Comparison of ENCODE assay signal across 8 cellular contexts in the genomic region with DNA sequence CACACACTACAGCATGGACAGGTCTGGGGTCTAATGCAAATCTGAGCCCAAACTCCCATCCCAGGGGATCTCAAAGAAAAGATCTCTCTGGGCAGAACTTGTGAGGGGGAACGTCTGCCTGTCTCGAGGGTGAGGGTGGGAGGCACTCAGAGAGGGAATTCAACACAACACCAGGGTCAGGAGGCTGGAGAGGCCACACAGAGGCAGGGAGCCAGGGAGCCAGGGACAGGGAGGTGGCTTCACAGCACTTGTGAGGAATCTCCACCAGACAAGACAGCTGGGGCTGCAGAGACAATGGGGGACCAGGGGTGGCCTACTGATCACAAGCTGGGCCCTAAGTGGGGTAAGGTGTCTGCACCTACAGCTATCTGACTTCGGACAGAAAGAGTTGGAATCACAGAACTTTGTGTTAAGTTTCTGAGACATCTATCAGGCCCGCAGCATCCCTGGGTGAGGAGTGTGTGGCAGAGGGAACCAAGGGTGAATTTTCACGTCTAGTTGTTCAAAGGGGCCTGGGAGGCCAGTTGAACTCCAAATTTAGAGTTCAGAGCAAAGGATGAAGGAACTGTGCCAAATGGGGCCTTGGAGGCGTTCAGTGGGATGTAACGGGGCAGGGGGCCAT. TPM values are rescaled to one million over a fixed set of nuclear protein-coding genes. Genes with fewer than 3 reads are reported as not detected.
DNase-seq lines count a peak whose midpoint lies in the region; ATAC-seq, FAIRE-seq and TF ChIP-seq lines count a peak whose summit lies in the region.

No MANE protein-coding gene starts in this region.

- H3K27me3 ChIP-seq in foreskin keratinocyte (no peaks in the 10 kb centered on the region), gastrocnemius medialis (no peaks in the 10 kb centered on the region)

- H3K4me3 ChIP-seq in gastrocnemius medialis = peak overlapping the region; percentile 77 to 98 (median 90)

- H3K9me3 ChIP-seq in T-helper 17 cell (ENCODE audit: control insufficient read depth, low read length, poor library complexity, severe bottlenecking) = no peaks in the 10 kb centered on the region
- no peaks in the 10 kb centered on the region for H3K9me3 ChIP-seq in gastrocnemius medialis

- peak overlapping the region; percentile 91 for H3K27ac Mint-ChIP-seq in T-helper 17 cell

- peaks cover 22% of the 10 kb centered on the region for H3K4me1 Mint-ChIP-seq in T-helper 17 cell

- no peaks in the 10 kb centered on the region for H3K4me1 ChIP-seq in foreskin keratinocyte
- H3K4me1 ChIP-seq in gastrocnemius medialis = peaks cover 17 to 18% of the 10 kb centered on the region in 2 donors

- intact Hi-C loops in gastrocnemius medialis (cut with DNase I; ENCODE audit: low total_unique reads) = loop anchor here (1.0 to 2.0 kb wide), 2 partner anchors 12 to 15 kb away; no protein-coding TSS in a partner anchor

- peaks cover under 1% of the 10 kb centered on the region for H3K36me3 Mint-ChIP-seq in T-helper 17 cell (ENCODE audit: low read depth)

- no peak for TF ChIP-seq POLR2A in gastrocnemius medialis (IDR thresholded peaks at IDR 0.05)

- H3K27ac ChIP-seq in foreskin keratinocyte (peak overlapping the region; percentile 34), gastrocnemius medialis (peak overlapping the region; percentile 77 to 90 (median 87))

- FAIRE-seq in GM19239 (lab: Jason Lieb, UNC) = peak; percentile 44

- H3K36me3 ChIP-seq in gastrocnemius medialis = peaks cover 0 to 16% of the 10 kb centered on the region in 2 donors

- DNase-seq in GM19239 (ENCODE audit: insufficient read length, low spot score) (no peak), T-helper 17 cell (no peak), foreskin keratinocyte (no peak), gastrocnemius medialis (no peak), UCSD-AML1 (lab: John Stamatoyannopoulos, UW; ENCODE audit: unreplicated experiment) (no peak), DMS79 (lab: John Stamatoyannopoulos, UW) (no peak), T-helper 9 cell (no peak)

- in situ Hi-C loops in gastrocnemius medialis (cut with MboI; ENCODE audit: low sequenced_read_pairs in 4 of 4) = loop anchor here in 2 of 4 donors (10.0 to 25.0 kb wide), 2 partner anchors 57 to 169 kb away; a partner anchor contains a TSS

- ATAC-seq in T-helper 17 cell (no peak), foreskin keratinocyte (no peak), gastrocnemius medialis (no peak), HG03196 (IDR thresholded peaks at IDR 0.05; ENCODE audit: unreplicated experiment) (no peak)

- no peak for TF ChIP-seq CTCF in foreskin keratinocyte (conservative IDR thresholded peaks at IDR 0.05)
- no peak for TF ChIP-seq CTCF in gastrocnemius medialis (IDR thresholded peaks at IDR 0.05 in 4 of 5, conservative IDR thresholded peaks at IDR 0.05 in 1 of 5)

- peak overlapping the region; percentile 97 for H3K4me3 Mint-ChIP-seq in T-helper 17 cell

- no peaks in the 10 kb centered on the region for H3K27me3 Mint-ChIP-seq in T-helper 17 cell

RNA-seq across cellular contexts. Expression of a gene that starts 12.7 kb away (rescaled TPM):
- 100 to 1,000 TPM; 116 to 123 TPM for total RNA-seq in T-helper 17 cell
- total RNA-seq in foreskin keratinocyte = 42.7 and 43.1 TPM in 2 replicates
- polyA plus RNA-seq in foreskin keratinocyte = 32.4 and 35.7 TPM in 2 replicates
- 100 to 1,000 TPM in 1 of 4 donors, 10 to 100 TPM in 3; 69.3 to 142 (median 85.6) TPM for total RNA-seq in gastrocnemius medialis

RNA-seq across cellular contexts. Expression of a gene that starts 18.2 kb away (rescaled TPM):
- total RNA-seq in T-helper 17 cell (10 to 100 TPM; 17.1 to 19.2 TPM), foreskin keratinocyte (16.7 TPM in 2 replicates), gastrocnemius medialis (10 to 100 TPM; 28.0 to 40.6 (median 32.5) TPM)
- 21.9 and 22.2 TPM in 2 replicates for polyA plus RNA-seq in foreskin keratinocyte

RNA-seq across cellular contexts. Expression of a gene that starts 32.8 kb away (rescaled TPM):
- 100 to 1,000 TPM; 103 to 121 TPM for total RNA-seq in T-helper 17 cell
- total RNA-seq in foreskin keratinocyte = not detected in 2 replicates
- polyA plus RNA-seq in foreskin keratinocyte = not detected in 2 replicates
- 1 to 10 TPM in 1 of 4 donors, under 1 TPM in 2, not detected in 1; 0.36 to 1.6 (median 0.38) TPM for total RNA-seq in gastrocnemius medialis

RNA-seq across cellular contexts. Expression of a gene that starts 47.8 kb away (rescaled TPM):
- total RNA-seq in T-helper 17 cell (not detected), foreskin keratinocyte (not detected in 2 replicates), gastrocnemius medialis (not detected)
- not detected in 2 replicates for polyA plus RNA-seq in foreskin keratinocyte

RNA-seq across cellular contexts. Expression of a gene that starts 51.9 kb away (rescaled TPM):
- total RNA-seq in T-helper 17 cell = 10 to 100 TPM; 87.6 to 90.2 TPM
- total RNA-seq in foreskin keratinocyte = 20.8 and 23.4 TPM in 2 replicates
- polyA plus RNA-seq in foreskin keratinocyte = 11.2 and 11.9 TPM in 2 replicates
- 10 to 100 TPM; 26.0 to 41.5 (median 27.5) TPM for total RNA-seq in gastrocnemius medialis

Comparison
In these comparisons a context has a peak if more than half of its experiments do, and no peak if none do; other contexts are left out.
1. RNA of a gene that starts 32.8 kb away (total RNA-seq): 103 to 121 TPM in T-helper 17 cell; 0.36 to 1.6 TPM in gastrocnemius medialis and not detected in foreskin keratinocyte; every median in the first group is over 10 times any median in the second.